ENCODE assay signal across 1 cellular context in genomic region chr16:48300391-48300856, GRCh38.
TF ChIP-seq lines count a peak whose summit lies in the region.

No MANE protein-coding gene starts in this region.

TF ChIP-seq in HEK293, 187 proteins besides CTCF, POLR2A, EP300 and RAD21 (continued from another document):
- TF ChIP-seq ZNF280D (tag by site-specific recombination; IDR thresholded peaks at IDR 0.05) (no peak), ZBTB20 (tag by site-specific recombination; IDR thresholded peaks at IDR 0.05) (peak; percentile 18; the same call in 1 of the 2 replicates), ZNF184 (tag by site-specific recombination; IDR thresholded peaks at IDR 0.05) (no peak)
